Comparison of ENCODE assay signal across 8 cellular contexts in the genomic region with DNA sequence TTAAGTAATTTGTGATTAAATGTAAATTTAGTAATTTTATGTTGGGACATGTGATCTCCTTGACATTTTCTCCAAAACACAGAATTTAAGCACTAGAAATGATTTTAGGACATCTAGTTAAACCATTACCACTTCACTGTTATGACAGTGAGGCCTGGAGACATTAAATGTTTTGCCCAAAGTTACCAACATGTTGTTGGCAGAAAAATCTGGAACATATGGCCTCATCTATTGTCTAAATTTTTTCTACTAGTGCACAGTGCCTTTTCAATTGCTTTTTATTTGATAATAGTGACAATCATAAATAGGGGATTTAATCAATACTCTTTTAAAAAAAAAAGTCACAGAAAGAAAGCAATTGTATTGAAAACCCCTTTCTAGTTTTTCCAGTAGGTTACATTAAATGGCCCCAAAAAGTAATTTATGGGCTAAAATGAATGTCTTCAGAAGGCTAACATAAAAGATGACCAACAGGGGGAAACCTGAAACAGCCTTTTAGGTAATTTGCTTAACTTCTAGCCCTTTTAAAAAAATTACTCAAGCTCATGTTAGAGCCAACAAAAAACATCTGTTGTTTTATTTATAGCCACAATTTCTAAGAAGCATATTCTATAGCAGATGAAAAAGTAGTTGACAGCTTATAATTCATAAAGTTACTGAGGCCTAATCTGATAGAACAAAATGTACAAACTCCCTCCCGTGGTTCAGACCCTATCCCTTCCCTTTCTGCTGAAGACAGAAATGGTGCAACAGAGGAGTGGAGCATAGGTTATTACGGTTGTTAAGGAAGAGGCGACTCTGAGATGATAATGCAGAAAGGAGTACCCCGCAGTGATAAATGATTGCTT. TPM values are rescaled to one million over a fixed set of nuclear protein-coding genes. Genes with fewer than 3 reads are reported as not detected.
DNase-seq lines count a peak whose midpoint lies in the region; ATAC-seq and TF ChIP-seq lines count a peak whose summit lies in the region.

No MANE protein-coding gene starts in this region.

- H3K9ac ChIP-seq in Loucy (ENCODE audit: low read depth, low read length, poor library complexity, severe bottlenecking), result peak overlapping the region; percentile 6

- peak overlapping the region; percentile 19 to 44 for H3K27ac Mint-ChIP-seq in effector memory CD8-positive, alpha-beta T cell

- H4K20me1 ChIP-seq in Loucy (ENCODE audit: insufficient read depth, low read length, poor library complexity, severe bottlenecking), result peaks cover 41% of the 10 kb centered on the region

- H3K4me3 ChIP-seq in Loucy (ENCODE audit: low read length, poor library complexity, severe bottlenecking) (no peak overlapping the region), ovary (no peak overlapping the region)

- H3K9me3 Mint-ChIP-seq in effector memory CD8-positive, alpha-beta T cell, result no peaks in the 10 kb centered on the region

- H3K36me3 Mint-ChIP-seq in effector memory CD8-positive, alpha-beta T cell (ENCODE audit: insufficient read depth), result peaks cover 11% of the 10 kb centered on the region

- TF ChIP-seq EP300 in ovary (IDR thresholded peaks at IDR 0.05), result peak; percentile 35

- H3K36me3 ChIP-seq in Loucy (ENCODE audit: insufficient read depth, low read length), result peaks cover 37% of the 10 kb centered on the region; the same call in 1 of the 2 replicates
- H3K36me3 ChIP-seq in ovary, result no peaks in the 10 kb centered on the region

- peaks cover 93% of the 10 kb centered on the region for H3K79me2 ChIP-seq in Loucy (ENCODE audit: insufficient read depth, low read length)

- peaks cover 52 to 71% of the 10 kb centered on the region in 2 donors for H3K4me1 Mint-ChIP-seq in effector memory CD8-positive, alpha-beta T cell (ENCODE audit: low read depth in 2 of 2)

- peak; percentile 52 for TF ChIP-seq CTCF in Loucy (conservative IDR thresholded peaks at IDR 0.05; ENCODE audit: low read length)
- no peak for TF ChIP-seq CTCF in ovary (IDR thresholded peaks at IDR 0.05)

- TF ChIP-seq POLR2A in ovary (IDR thresholded peaks at IDR 0.05), result no peak

- H3K4me1 ChIP-seq in Loucy (ENCODE audit: insufficient read depth, low read length, poor library complexity, severe bottlenecking) (peaks cover 82% of the 10 kb centered on the region), ovary (ENCODE audit: insufficient read depth) (peaks cover 26% of the 10 kb centered on the region)

- H3K4me2 ChIP-seq in Loucy (ENCODE audit: low read depth, low read length, poor library complexity, severe bottlenecking), result peak overlapping the region; percentile 3

- 20 to 35% (median 23%) methylated on average over 4 of the region's 4 CpGs for WGBS in ovary, 3 donors

- H2AFZ ChIP-seq in Loucy (ENCODE audit: low read length), result no peak overlapping the region

- H3K9me3 ChIP-seq in Loucy (ENCODE audit: insufficient read depth, low read depth, low read length), result no peaks in the 10 kb centered on the region
- H3K9me3 ChIP-seq in ovary, result no peaks in the 10 kb centered on the region

- DNase-seq in ELR (ENCODE audit: low read depth) (peak; percentile 23), ovary (no peak), head of caudate nucleus (no peak), pons (ENCODE audit: low spot score) (no peak), COLO829 (ENCODE audit: low spot score) (no peak)
- no peak for DNase-seq in effector memory CD8-positive, alpha-beta T cell

- no peak overlapping the region for H3K27ac ChIP-seq in ovary

- no peaks in the 10 kb centered on the region for H3K27me3 Mint-ChIP-seq in effector memory CD8-positive, alpha-beta T cell

- H3K9me2 ChIP-seq in Loucy (replicated peaks; ENCODE audit: low read depth, low read length), result no peaks in the 10 kb centered on the region

- H3K27me3 ChIP-seq in Loucy (ENCODE audit: insufficient read depth, low read length, poor library complexity, severe bottlenecking), result no peaks in the 10 kb centered on the region
- H3K27me3 ChIP-seq in ovary, result no peaks in the 10 kb centered on the region

- ATAC-seq in effector memory CD8-positive, alpha-beta T cell (replicated peaks), result no peak
- ATAC-seq in HG02970 (IDR thresholded peaks at IDR 0.05; ENCODE audit: low FRiP score, unreplicated experiment), result no peak

- H3F3A ChIP-seq in Loucy (ENCODE audit: low read depth), result peaks cover 9% of the 10 kb centered on the region

- intact Hi-C loops in ovary (cut with DNase I), result no loop called here
- intact Hi-C loops in head of caudate nucleus (cut with DNase I), result no loop called here

- no peak overlapping the region for H3K4me3 Mint-ChIP-seq in effector memory CD8-positive, alpha-beta T cell

RNA-seq across cellular contexts. Expression of gene PIK3R1, which starts 45.8 kb away (rescaled TPM):
- total RNA-seq in ovary, result 100 to 1,000 TPM in 3 of 7 donors, 10 to 100 TPM in 4; 59.5 to 206 (median 82.0) TPM
- polyA plus RNA-seq in ovary, result 10 to 100 TPM; 25.2 to 78.2 TPM
